ENCODE assay signal across 15 cellular contexts in genomic region chr21:17674106-17674505, GRCh38.
DNase-seq lines count a peak whose midpoint lies in the region; TF ChIP-seq lines count a peak whose summit lies in the region.
"Had no signal": no experiment of that assay in that cellular context is flagged by ENCODE, and none has a peak within 500 bp of the region (broad histone marks: within the 10 kb centered on the region; RNA-seq: fewer than 3 reads in every experiment).

No MANE protein-coding gene starts in this region.

- TF ChIP-seq RAD21 in neural cell (conservative IDR thresholded peaks at IDR 0.05) = no peak

- no peaks in the 10 kb centered on the region for H3K27me3 ChIP-seq in mammary epithelial cell (ENCODE audit: insufficient read depth, low read length)
- H3K27me3 ChIP-seq in breast epithelium = no peaks in the 10 kb centered on the region
- no peaks in the 10 kb centered on the region for H3K27me3 ChIP-seq in neural cell (ENCODE audit: insufficient read depth, low read depth, low read length)
- H3K27me3 ChIP-seq in testis = no peaks in the 10 kb centered on the region

- intact Hi-C loops in mammary epithelial cell (cut with micrococcal nuclease) (loop anchor here (5.0 to 10.0 kb wide), 2 partner anchors 62 to 621 kb away; partner anchors contain the start of gene BTG3), breast epithelium (cut with DNase I; ENCODE audit: low total_unique reads) (no loop called here), testis (cut with DNase I; ENCODE audit: low total_unique reads) (loop anchor here (10.0 kb wide), 1 partner anchor 231 kb away; no protein-coding TSS in a partner anchor)

- H3K36me3 ChIP-seq in mammary epithelial cell (ENCODE audit: insufficient read depth, low read length) = no peaks in the 10 kb centered on the region
- no peaks in the 10 kb centered on the region for H3K36me3 ChIP-seq in breast epithelium
- no peaks in the 10 kb centered on the region for H3K36me3 ChIP-seq in neural cell (ENCODE audit: insufficient read depth, low read length)
- no peaks in the 10 kb centered on the region for H3K36me3 ChIP-seq in testis (ENCODE audit: low read depth, missing control alignments)
- H3K36me3 ChIP-seq: HAP-1 had no signal

- no peaks in the 10 kb centered on the region for H3K9me2 ChIP-seq in neural cell (ENCODE audit: insufficient read depth, low read length)

- no peak overlapping the region for H3K27ac Mint-ChIP-seq in chondrocyte (ENCODE audit: unreplicated experiment)
- H3K27ac Mint-ChIP-seq: CD4-positive, alpha-beta T cell had no signal

- no peaks in the 10 kb centered on the region for H3K9me3 ChIP-seq in mammary epithelial cell (replicated peaks; ENCODE audit: insufficient read depth, low read length)
- H3K9me3 ChIP-seq in breast epithelium = no peaks in the 10 kb centered on the region
- no peaks in the 10 kb centered on the region for H3K9me3 ChIP-seq in neural cell (ENCODE audit: low read length)
- H3K9me3 ChIP-seq in testis = no peaks in the 10 kb centered on the region
- H3K9me3 ChIP-seq: A549, Caco-2, HAP-1 had no signal

- TF ChIP-seq CTCF in mammary epithelial cell (conservative IDR thresholded peaks at IDR 0.05 in 1 of 2, IDR thresholded peaks at IDR 0.05 in 1 of 2; ENCODE audit: extremely low read depth in 1 of 2, insufficient read depth in 1 of 2, low read depth in 1 of 2, low read length in 2 of 2) (no peak), breast epithelium (IDR thresholded peaks at IDR 0.05) (no peak), neural cell (IDR thresholded peaks at IDR 0.05; ENCODE audit: poor library complexity, severe bottlenecking) (no peak), testis (IDR thresholded peaks at IDR 0.05) (no peak), chondrocyte (IDR thresholded peaks at IDR 0.05) (no peak)

- no peak overlapping the region for H3K4me3 ChIP-seq in mammary epithelial cell (replicated peaks in 1 of 3; ENCODE audit: insufficient read depth in 1 of 3, low read depth in 2 of 3, low read length in 3 of 3)
- no peak overlapping the region for H3K4me3 ChIP-seq in breast epithelium
- H3K4me3 ChIP-seq in neural cell (ENCODE audit: low read length) = peak overlapping the region; percentile 36
- H3K4me3 ChIP-seq in testis = no peak overlapping the region
- H3K4me3 ChIP-seq: A549, GM23248, HAP-1 had no signal

- BruUV-seq in mammary epithelial cell (replicated peaks; lab: Mats Ljungman, UMichigan) = no TSS peak

- peaks cover 3% of the 10 kb centered on the region for H3F3A ChIP-seq in neural cell (ENCODE audit: insufficient read depth, low read length, poor library complexity, severe bottlenecking)

- CTCF ChIA-PET in mammary epithelial cell (lab: Charles Lee; ENCODE audit: low non-redundant PET) = no interaction called here

- H4K20me1 ChIP-seq in mammary epithelial cell (ENCODE audit: insufficient read depth, low read length) = no peaks in the 10 kb centered on the region
- no peaks in the 10 kb centered on the region for H4K20me1 ChIP-seq in neural cell (ENCODE audit: insufficient read depth)

- no peak for DNase-seq in mammary epithelial cell
- DNase-seq in breast epithelium (ENCODE audit: low spot score in 2 of 2) = no peak
- DNase-seq in testis = no peak
- DNase-seq in SK-N-DZ (ENCODE audit: low spot score) = no peak
- no peak for DNase-seq in chondrocyte (ENCODE audit: low spot score)
- no peak for DNase-seq in NCI-H345 treated with DMSO at 0.1 percent for 48 hours (lab: John Stamatoyannopoulos, UW; ENCODE audit: unreplicated experiment)
- DNase-seq: AML-193; Caco-2; CD4-positive, alpha-beta T cell; GM23248 had no signal

- H3K9me3 Mint-ChIP-seq in chondrocyte (ENCODE audit: low read depth) = no peaks in the 10 kb centered on the region
- H3K9me3 Mint-ChIP-seq: CD4-positive, alpha-beta T cell had no signal

- TF ChIP-seq POLR2A in breast epithelium (IDR thresholded peaks at IDR 0.05) (no peak), testis (IDR thresholded peaks at IDR 0.05) (no peak)

- H3K36me3 Mint-ChIP-seq in chondrocyte (ENCODE audit: low read depth) = no peaks in the 10 kb centered on the region

- H3K27ac ChIP-seq in mammary epithelial cell (ENCODE audit: insufficient read depth, low read depth, low read length) (no peak overlapping the region), breast epithelium (no peak overlapping the region), neural cell (ENCODE audit: low read length) (peak overlapping the region; percentile 91), testis (peak overlapping the region; percentile 7 to 71)
- H3K27ac ChIP-seq: 22Rv1, A549, C4-2B, GM23248 had no signal

- peaks cover 20% of the 10 kb centered on the region for H3K27me3 Mint-ChIP-seq in chondrocyte (ENCODE audit: low read depth)

- no peak overlapping the region for H3K4me3 Mint-ChIP-seq in chondrocyte (ENCODE audit: unreplicated experiment)
- H3K4me3 Mint-ChIP-seq: CD4-positive, alpha-beta T cell had no signal

- no peak overlapping the region for H3K9ac ChIP-seq in mammary epithelial cell (ENCODE audit: insufficient read depth, low read length)
- H3K9ac ChIP-seq in neural cell (ENCODE audit: low read length) = peak overlapping the region; percentile 40
- H3K9ac ChIP-seq: GM23248 had no signal

- H3K4me2 ChIP-seq in mammary epithelial cell (ENCODE audit: insufficient read depth, low read depth, low read length) (peak overlapping the region; percentile 50), neural cell (ENCODE audit: low read length) (peak overlapping the region; percentile 50)
- H3K4me2 ChIP-seq: A549 had no signal

- TF ChIP-seq EP300 in neural cell (conservative IDR thresholded peaks at IDR 0.05; ENCODE audit: poor library complexity, severe bottlenecking) = peak; percentile 86

- 89% methylated on average over 4 of the region's 4 CpGs for WGBS in mammary epithelial cell (ENCODE audit: low coverage, missing lambda C conversion rate)
- WGBS in testis, 2 donors = 55 to 61% methylated on average over 4 of the region's 4 CpGs

- in situ Hi-C loops in mammary epithelial cell (cut with MboI; ENCODE audit: low sequenced_read_pairs in 2 of 2) = no loop called here

- peaks cover 6% of the 10 kb centered on the region for H3K4me1 Mint-ChIP-seq in chondrocyte (ENCODE audit: low read depth)

- H3K4me1 ChIP-seq in mammary epithelial cell (ENCODE audit: insufficient read depth, low read length) (peaks cover 14% of the 10 kb centered on the region), breast epithelium (peaks cover 0 to 8% of the 10 kb centered on the region in 2 donors), testis (peaks cover 9% of the 10 kb centered on the region)
- H3K4me1 ChIP-seq: A549, Caco-2 had no signal

- dilution Hi-C loops in mammary epithelial cell (cut with HindIII; ENCODE audit: low sequenced_read_pairs) = loop anchor here (25.0 kb wide), 1 partner anchor 238 kb away; no protein-coding TSS in a partner anchor

- no peak overlapping the region for H2AFZ ChIP-seq in mammary epithelial cell (ENCODE audit: low read depth, low read length)
- no peak overlapping the region for H2AFZ ChIP-seq in neural cell (ENCODE audit: low read depth, low read length)
- H2AFZ ChIP-seq: GM23248 had no signal

- H3K79me2 ChIP-seq in mammary epithelial cell (ENCODE audit: insufficient read depth, low read length) (no peaks in the 10 kb centered on the region), neural cell (replicated peaks; ENCODE audit: insufficient read depth, low read length) (no peaks in the 10 kb centered on the region)

TF ChIP-seq in neural cell, 6 proteins besides CTCF, POLR2A, EP300 and RAD21:
- TF ChIP-seq, protein P1, sequence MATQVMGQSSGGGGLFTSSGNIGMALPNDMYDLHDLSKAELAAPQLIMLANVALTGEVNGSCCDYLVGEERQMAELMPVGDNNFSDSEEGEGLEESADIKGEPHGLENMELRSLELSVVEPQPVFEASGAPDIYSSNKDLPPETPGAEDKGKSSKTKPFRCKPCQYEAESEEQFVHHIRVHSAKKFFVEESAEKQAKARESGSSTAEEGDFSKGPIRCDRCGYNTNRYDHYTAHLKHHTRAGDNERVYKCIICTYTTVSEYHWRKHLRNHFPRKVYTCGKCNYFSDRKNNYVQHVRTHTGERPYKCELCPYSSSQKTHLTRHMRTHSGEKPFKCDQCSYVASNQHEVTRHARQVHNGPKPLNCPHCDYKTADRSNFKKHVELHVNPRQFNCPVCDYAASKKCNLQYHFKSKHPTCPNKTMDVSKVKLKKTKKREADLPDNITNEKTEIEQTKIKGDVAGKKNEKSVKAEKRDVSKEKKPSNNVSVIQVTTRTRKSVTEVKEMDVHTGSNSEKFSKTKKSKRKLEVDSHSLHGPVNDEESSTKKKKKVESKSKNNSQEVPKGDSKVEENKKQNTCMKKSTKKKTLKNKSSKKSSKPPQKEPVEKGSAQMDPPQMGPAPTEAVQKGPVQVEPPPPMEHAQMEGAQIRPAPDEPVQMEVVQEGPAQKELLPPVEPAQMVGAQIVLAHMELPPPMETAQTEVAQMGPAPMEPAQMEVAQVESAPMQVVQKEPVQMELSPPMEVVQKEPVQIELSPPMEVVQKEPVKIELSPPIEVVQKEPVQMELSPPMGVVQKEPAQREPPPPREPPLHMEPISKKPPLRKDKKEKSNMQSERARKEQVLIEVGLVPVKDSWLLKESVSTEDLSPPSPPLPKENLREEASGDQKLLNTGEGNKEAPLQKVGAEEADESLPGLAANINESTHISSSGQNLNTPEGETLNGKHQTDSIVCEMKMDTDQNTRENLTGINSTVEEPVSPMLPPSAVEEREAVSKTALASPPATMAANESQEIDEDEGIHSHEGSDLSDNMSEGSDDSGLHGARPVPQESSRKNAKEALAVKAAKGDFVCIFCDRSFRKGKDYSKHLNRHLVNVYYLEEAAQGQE (IDR thresholded peaks at IDR 0.05; ENCODE audit: borderline replicate concordance) = peak; percentile 71
- TF ChIP-seq MXI1 (conservative IDR thresholded peaks at IDR 0.05; ENCODE audit: poor library complexity, severe bottlenecking) = no peak
- no peak for TF ChIP-seq POLR2AphosphoS5 (IDR thresholded peaks at IDR 0.05)

Comparison
In these comparisons a context has a peak if more than half of its experiments do, and no peak if none do; other contexts are left out.
1. H3K27ac ChIP-seq: peak in neural cell (single experiment) and testis (2 of 2); none in mammary epithelial cell (single experiment) and breast epithelium (0 of 2).